ENCODE assay signal across 2 cellular contexts in the genomic region with DNA sequence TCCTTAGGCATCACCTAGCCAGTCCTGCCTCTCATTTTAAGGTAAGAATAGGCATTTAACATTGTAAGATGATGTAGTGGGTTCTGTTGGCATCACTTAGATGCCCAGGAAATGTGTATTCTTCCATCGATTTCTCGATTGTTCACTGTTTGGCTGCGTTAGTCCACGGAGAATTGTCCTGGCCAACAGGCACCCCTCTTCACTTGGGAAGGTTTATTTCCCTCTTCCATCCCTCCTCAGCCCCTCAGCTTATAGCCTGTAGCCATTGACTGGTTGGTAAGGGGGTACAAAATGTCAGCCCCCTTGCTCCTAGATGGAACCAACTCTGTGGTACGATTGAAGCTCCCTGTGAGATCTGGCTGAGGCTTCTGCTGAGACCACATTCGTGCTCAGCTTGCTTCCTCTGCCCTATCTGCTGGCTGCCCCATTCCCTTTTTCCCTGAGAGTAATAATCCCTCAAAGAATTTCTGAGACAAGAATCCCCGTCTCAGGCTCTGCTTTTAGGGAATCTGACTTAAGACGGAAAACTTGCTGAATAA.
TF ChIP-seq lines count a peak whose summit lies in the region.

No MANE protein-coding gene starts in this region.

TF ChIP-seq in K562, 482 proteins besides CTCF, POLR2A, EP300 and RAD21 (continued from another document):
- TF ChIP-seq ZFP91 (CRISPR knock-in tag; IDR thresholded peaks at IDR 0.05): 0 out of 2 replicates have a peak, but pooled peaks have one; percentile 36
- no peak for TF ChIP-seq POLR3G (IDR thresholded peaks at IDR 0.05; ENCODE audit: extremely low read depth, insufficient read length, insufficient replicate concordance)
- no peak for TF ChIP-seq MIER1 (IDR thresholded peaks at IDR 0.05; ENCODE audit: low read depth)
- TF ChIP-seq, protein P1, sequence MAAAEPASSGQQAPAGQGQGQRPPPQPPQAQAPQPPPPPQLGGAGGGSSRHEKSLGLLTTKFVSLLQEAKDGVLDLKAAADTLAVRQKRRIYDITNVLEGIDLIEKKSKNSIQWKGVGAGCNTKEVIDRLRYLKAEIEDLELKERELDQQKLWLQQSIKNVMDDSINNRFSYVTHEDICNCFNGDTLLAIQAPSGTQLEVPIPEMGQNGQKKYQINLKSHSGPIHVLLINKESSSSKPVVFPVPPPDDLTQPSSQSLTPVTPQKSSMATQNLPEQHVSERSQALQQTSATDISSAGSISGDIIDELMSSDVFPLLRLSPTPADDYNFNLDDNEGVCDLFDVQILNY (CRISPR knock-in tag; IDR thresholded peaks at IDR 0.05): 0 out of 2 replicates have a peak, but pooled peaks have one; percentile 60
- TF ChIP-seq BDP1 (IDR thresholded peaks at IDR 0.05; ENCODE audit: insufficient read depth, insufficient read length): no peak
- TF ChIP-seq NR4A1 (CRISPR knock-in tag; IDR thresholded peaks at IDR 0.05): no peak
- TF ChIP-seq NR4A1 (tag; IDR thresholded peaks at IDR 0.05): 0 out of 2 replicates have a peak, but pooled peaks have one; percentile 21
- 0 out of 2 replicates have a peak, but pooled peaks have one; percentile 17 for TF ChIP-seq ZNF224 (CRISPR knock-in tag; IDR thresholded peaks at IDR 0.05)
- TF ChIP-seq, protein P2, sequence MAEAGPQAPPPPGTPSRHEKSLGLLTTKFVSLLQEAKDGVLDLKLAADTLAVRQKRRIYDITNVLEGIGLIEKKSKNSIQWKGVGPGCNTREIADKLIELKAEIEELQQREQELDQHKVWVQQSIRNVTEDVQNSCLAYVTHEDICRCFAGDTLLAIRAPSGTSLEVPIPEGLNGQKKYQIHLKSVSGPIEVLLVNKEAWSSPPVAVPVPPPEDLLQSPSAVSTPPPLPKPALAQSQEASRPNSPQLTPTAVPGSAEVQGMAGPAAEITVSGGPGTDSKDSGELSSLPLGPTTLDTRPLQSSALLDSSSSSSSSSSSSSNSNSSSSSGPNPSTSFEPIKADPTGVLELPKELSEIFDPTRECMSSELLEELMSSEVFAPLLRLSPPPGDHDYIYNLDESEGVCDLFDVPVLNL (CRISPR knock-in tag; IDR thresholded peaks at IDR 0.05; ENCODE audit: low read depth): 0 out of 2 replicates have a peak, but pooled peaks have one; percentile 8
- 0 out of 2 replicates have a peak, but pooled peaks have one; percentile 22 for TF ChIP-seq NR2C2 (CRISPR knock-in tag; IDR thresholded peaks at IDR 0.05)
- TF ChIP-seq NR2C2 (tag; IDR thresholded peaks at IDR 0.05): no peak
- TF ChIP-seq YY1 (IDR thresholded peaks at IDR 0.05; ENCODE audit: borderline replicate concordance in 1 of 3, control insufficient read depth in 1 of 3, extremely low read depth in 1 of 3, insufficient read depth in 3 of 3, insufficient read length in 1 of 3, insufficient replicate concordance in 2 of 3, low read depth in 1 of 3, low read length in 2 of 3): peak in 1 of 3 experiments; percentile 15
- TF ChIP-seq ZBTB2 (IDR thresholded peaks at IDR 0.05): no peak

TF ChIP-seq in liver, 16 proteins besides CTCF, POLR2A, EP300 and RAD21 (continued from another document):
- TF ChIP-seq JUND (IDR thresholded peaks at IDR 0.05) (no peak), TAF1 (conservative IDR thresholded peaks at IDR 0.05) (no peak), NR2F2 (IDR thresholded peaks at IDR 0.05) (no peak), FOXA2 (IDR thresholded peaks at IDR 0.05) (no peak), GABPA (IDR thresholded peaks at IDR 0.05 in 1 of 2, conservative IDR thresholded peaks at IDR 0.05 in 1 of 2) (no peak), FOXA1 (IDR thresholded peaks at IDR 0.05) (no peak), REST (IDR thresholded peaks at IDR 0.05) (no peak), EGR1 (IDR thresholded peaks at IDR 0.05; ENCODE audit: low read depth in 2 of 2) (no peak)
- TF ChIP-seq, protein P3, sequence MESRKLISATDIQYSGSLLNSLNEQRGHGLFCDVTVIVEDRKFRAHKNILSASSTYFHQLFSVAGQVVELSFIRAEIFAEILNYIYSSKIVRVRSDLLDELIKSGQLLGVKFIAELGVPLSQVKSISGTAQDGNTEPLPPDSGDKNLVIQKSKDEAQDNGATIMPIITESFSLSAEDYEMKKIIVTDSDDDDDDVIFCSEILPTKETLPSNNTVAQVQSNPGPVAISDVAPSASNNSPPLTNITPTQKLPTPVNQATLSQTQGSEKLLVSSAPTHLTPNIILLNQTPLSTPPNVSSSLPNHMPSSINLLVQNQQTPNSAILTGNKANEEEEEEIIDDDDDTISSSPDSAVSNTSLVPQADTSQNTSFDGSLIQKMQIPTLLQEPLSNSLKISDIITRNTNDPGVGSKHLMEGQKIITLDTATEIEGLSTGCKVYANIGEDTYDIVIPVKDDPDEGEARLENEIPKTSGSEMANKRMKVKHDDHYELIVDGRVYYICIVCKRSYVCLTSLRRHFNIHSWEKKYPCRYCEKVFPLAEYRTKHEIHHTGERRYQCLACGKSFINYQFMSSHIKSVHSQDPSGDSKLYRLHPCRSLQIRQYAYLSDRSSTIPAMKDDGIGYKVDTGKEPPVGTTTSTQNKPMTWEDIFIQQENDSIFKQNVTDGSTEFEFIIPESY (IDR thresholded peaks at IDR 0.05): no peak
